Comparison of ENCODE assay signal across 10 cellular contexts in the genomic region with DNA sequence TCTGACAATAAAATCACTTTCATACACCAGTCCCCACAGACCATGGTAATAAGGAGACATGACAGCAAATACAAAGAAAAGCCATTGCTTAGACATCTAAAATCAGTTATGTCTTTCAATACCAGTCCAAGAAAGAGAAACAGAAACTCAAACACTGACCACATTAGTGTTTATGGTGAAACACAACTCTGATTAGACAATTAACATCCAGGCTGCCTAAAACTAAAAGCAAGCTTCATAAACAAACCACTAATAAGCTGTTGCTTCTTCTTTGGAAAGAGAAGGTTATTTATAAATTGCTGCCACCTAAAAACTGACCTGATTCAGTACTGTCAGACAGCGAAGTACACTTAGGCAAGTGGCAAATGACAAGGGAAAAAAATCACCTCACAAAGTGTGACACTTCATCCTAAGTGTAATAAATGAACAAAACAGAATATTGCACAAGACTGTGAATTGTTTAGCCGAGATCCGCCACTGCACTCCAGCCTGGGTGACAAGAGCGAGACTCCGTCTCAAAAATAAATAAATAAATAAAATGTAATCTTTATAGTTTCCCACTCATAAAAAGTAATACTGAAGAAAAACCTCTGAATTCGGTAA.
DNase-seq lines count a peak whose midpoint lies in the region; ATAC-seq and TF ChIP-seq lines count a peak whose summit lies in the region.
"Had no signal": no experiment of that assay in that cellular context is flagged by ENCODE, and none has a peak within 500 bp of the region (broad histone marks: within the 10 kb centered on the region; RNA-seq: fewer than 3 reads in every experiment).

No MANE protein-coding gene starts in this region.

- peaks cover 13% of the 10 kb centered on the region for H3K4me1 Mint-ChIP-seq in activated CD4-positive, alpha-beta T cell treated with anti-CD3 and anti-CD28 coated beads, Interleukin-2, amount 10 ng/mL, durations not matched to agents 24 days and 14 days

- TF ChIP-seq CTCF in GM13977 (IDR thresholded peaks at IDR 0.05; ENCODE audit: extremely low read depth, insufficient read depth, missing control alignments): no peak
- no peak for TF ChIP-seq CTCF in left ventricle myocardium inferior (IDR thresholded peaks at IDR 0.05; ENCODE audit: borderline replicate concordance)

- H3K4me3 ChIP-seq in left ventricle myocardium inferior: peak overlapping the region; percentile 24
- H3K4me3 ChIP-seq: mucosa of descending colon had no signal

- no peak overlapping the region for H3K4me3 Mint-ChIP-seq in activated CD4-positive, alpha-beta T cell treated with anti-CD3 and anti-CD28 coated beads, Interleukin-2, amount 10 ng/mL, durations not matched to agents 24 days and 14 days

- H3K9me3 Mint-ChIP-seq in activated CD4-positive, alpha-beta T cell treated with anti-CD3 and anti-CD28 coated beads, Interleukin-2, amount 10 ng/mL, durations not matched to agents 24 days and 14 days: no peaks in the 10 kb centered on the region

- ATAC-seq in GM21381 (IDR thresholded peaks at IDR 0.05; ENCODE audit: unreplicated experiment) (peak; percentile 84), HG03135 (IDR thresholded peaks at IDR 0.05; ENCODE audit: unreplicated experiment) (peak; percentile 87)
- ATAC-seq: mucosa of descending colon had no signal

- H3K27ac Mint-ChIP-seq in activated CD4-positive, alpha-beta T cell treated with anti-CD3 and anti-CD28 coated beads, Interleukin-2, amount 10 ng/mL, durations not matched to agents 24 days and 14 days: no peak overlapping the region

- H3K9me3 ChIP-seq in left ventricle myocardium inferior (replicated peaks): no peaks in the 10 kb centered on the region
- H3K9me3 ChIP-seq: mucosa of descending colon had no signal

- in situ Hi-C loops in GM13977 (cut with MboI; ENCODE audit: low pct_unique_long_range_greater_than_20kb, low sequenced_read_pairs, unreplicated experiment): no loop called here

- H3K27me3 ChIP-seq in left ventricle myocardium inferior (ENCODE audit: low read depth): no peaks in the 10 kb centered on the region

- no peaks in the 10 kb centered on the region for H3K27me3 Mint-ChIP-seq in activated CD4-positive, alpha-beta T cell treated with anti-CD3 and anti-CD28 coated beads, Interleukin-2, amount 10 ng/mL, durations not matched to agents 24 days and 14 days

- DNase-seq in GM13977 (ENCODE audit: low spot score): peak; percentile 39
- no peak for DNase-seq in left ventricle myocardium inferior
- no peak for DNase-seq in NCI-H1417 (lab: John Stamatoyannopoulos, UW)
- DNase-seq in HuH-7 (ENCODE audit: low spot score): no peak
- no peak for DNase-seq in activated CD4-positive, alpha-beta T cell treated with anti-CD3 and anti-CD28 coated beads, Interleukin-2, amount 10 ng/mL, durations not matched to agents 24 days and 14 days
- no peak for DNase-seq in NK-92 treated with Interleukin-12 subunit alpha and Interleukin-12 subunit beta, amount 100 ng/mL, for 24 hours (lab: John Stamatoyannopoulos, UW)
- DNase-seq: DMS53, mucosa of descending colon had no signal

- H3K4me1 ChIP-seq in left ventricle myocardium inferior: peaks cover 51% of the 10 kb centered on the region

- intact Hi-C loops in left ventricle myocardium inferior (cut with micrococcal nuclease): no loop called here
- intact Hi-C loops in activated CD4-positive, alpha-beta T cell treated with anti-CD3 and anti-CD28 coated beads, Interleukin-2, amount 10 ng/mL, durations not matched to agents 24 days and 14 days (cut with micrococcal nuclease): no loop called here

- no peaks in the 10 kb centered on the region for H3K36me3 ChIP-seq in left ventricle myocardium inferior

- H3K27ac ChIP-seq in left ventricle myocardium inferior (replicated peaks): peak overlapping the region; percentile 2

- H3K36me3 Mint-ChIP-seq in activated CD4-positive, alpha-beta T cell treated with anti-CD3 and anti-CD28 coated beads, Interleukin-2, amount 10 ng/mL, durations not matched to agents 24 days and 14 days (ENCODE audit: low read depth): no peaks in the 10 kb centered on the region
